In the genomic region with DNA sequence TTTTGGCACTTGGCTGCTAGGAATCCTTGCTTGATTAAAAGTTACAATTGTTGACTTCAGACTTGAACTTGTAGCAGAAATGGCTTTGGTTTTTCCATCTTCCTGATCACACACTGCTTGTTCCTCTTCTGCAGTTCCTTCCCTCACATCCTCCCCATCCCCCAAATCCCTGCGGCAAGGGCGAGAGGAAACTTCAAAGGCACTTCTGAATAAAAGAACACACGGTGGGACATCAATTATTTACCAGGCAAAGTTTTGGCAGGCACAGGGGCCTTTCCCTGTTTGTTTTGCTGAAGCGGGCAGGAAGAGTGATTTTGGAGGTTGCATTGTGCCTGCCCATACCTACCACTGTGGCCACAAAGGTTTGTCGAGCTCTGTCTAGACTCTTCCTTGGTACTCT, we compare ENCODE assay signal across 21 cellular contexts.
"Had no signal": no experiment of that assay in that cellular context is flagged by ENCODE, and none has a peak within 500 bp of the region (broad histone marks: within the 10 kb centered on the region; RNA-seq: fewer than 3 reads in every experiment).

No MANE protein-coding gene starts in this region.

- H3K9me3 Mint-ChIP-seq: activated CD4-positive, alpha-beta memory T cell treated with anti-CD3 and anti-CD28 coated beads for 36 hours; activated naive CD4-positive, alpha-beta T cell treated with anti-CD3 and anti-CD28 coated beads, Interleukin-2, amount 10 ng/mL, durations not matched to agents 7 days and 5 days; dendritic cell treated with granulocyte-macrophage colony-stimulating factor and Interleukin-4, amounts not matched to agents 40 ng/mL and 50 ng/mL, for 4 days; T-helper 2 cell treated with Interferon-gamma antibody and Interleukin-4, amounts not matched to agents 5 μg/mL and 100 μg/mL, for 36 hours had no signal

- DNase-seq: activated CD4-positive, alpha-beta memory T cell treated with anti-CD3 and anti-CD28 coated beads for 36 hours; activated CD8-positive, alpha-beta memory T cell treated with anti-CD3 and anti-CD28 coated beads, Interleukin-2, amount 10 ng/mL, durations not matched to agents 7 days and 5 days; activated naive CD4-positive, alpha-beta T cell treated with anti-CD3 and anti-CD28 coated beads, Interleukin-2, amount 10 ng/mL, durations not matched to agents 7 days and 5 days; activated T-cell treated with anti-CD3 and anti-CD28 coated beads, Interleukin-2, amount 50 U/mL, for 1 hour; effector memory CD8-positive, alpha-beta T cell; foreskin melanocyte; head of caudate nucleus; left colon; mucosa of descending colon; naive thymus-derived CD8-positive, alpha-beta T cell; nucleus accumbens; posterior cingulate gyrus; stimulated activated CD4-positive, alpha-beta T cell treated with anti-CD3 and anti-CD28 coated beads, Interleukin-15, amount 100 ng/mL, for 24 hours; stimulated activated CD4-positive, alpha-beta T cell treated with anti-CD3 and anti-CD28 coated beads, Interleukin-4, amount 100 ng/mL, for 1 hour; stimulated activated naive CD4-positive, alpha-beta T cell treated with Interleukin-2 at 50 U/mL for 16 hours had no signal

- H3K4me1 ChIP-seq: ascending aorta, breast epithelium, tibial nerve had no signal

- H3K4me3 Mint-ChIP-seq: activated CD4-positive, alpha-beta memory T cell treated with anti-CD3 and anti-CD28 coated beads for 36 hours; activated CD8-positive, alpha-beta memory T cell treated with anti-CD3 and anti-CD28 coated beads, Interleukin-2, amount 10 ng/mL, durations not matched to agents 7 days and 5 days; activated naive CD4-positive, alpha-beta T cell treated with anti-CD3 and anti-CD28 coated beads, Interleukin-2, amount 10 ng/mL, durations not matched to agents 7 days and 5 days; dendritic cell treated with granulocyte-macrophage colony-stimulating factor and Interleukin-4, amounts not matched to agents 40 ng/mL and 50 ng/mL, for 4 days; effector memory CD8-positive, alpha-beta T cell; naive thymus-derived CD8-positive, alpha-beta T cell; T-helper 2 cell treated with Interferon-gamma antibody and Interleukin-4, amounts not matched to agents 5 μg/mL and 100 μg/mL, for 36 hours had no signal

- H3K27ac Mint-ChIP-seq: activated CD4-positive, alpha-beta memory T cell treated with anti-CD3 and anti-CD28 coated beads for 36 hours; activated CD8-positive, alpha-beta memory T cell treated with anti-CD3 and anti-CD28 coated beads, Interleukin-2, amount 10 ng/mL, durations not matched to agents 7 days and 5 days; activated naive CD4-positive, alpha-beta T cell treated with anti-CD3 and anti-CD28 coated beads, Interleukin-2, amount 10 ng/mL, durations not matched to agents 7 days and 5 days; dendritic cell treated with granulocyte-macrophage colony-stimulating factor and Interleukin-4, amounts not matched to agents 40 ng/mL and 50 ng/mL, for 4 days; effector memory CD8-positive, alpha-beta T cell; naive thymus-derived CD8-positive, alpha-beta T cell; T-helper 2 cell treated with Interferon-gamma antibody and Interleukin-4, amounts not matched to agents 5 μg/mL and 100 μg/mL, for 36 hours had no signal

- H3K27me3 ChIP-seq: ascending aorta, breast epithelium, tibial nerve had no signal

- H3K4me1 Mint-ChIP-seq: activated CD8-positive, alpha-beta memory T cell treated with anti-CD3 and anti-CD28 coated beads, Interleukin-2, amount 10 ng/mL, durations not matched to agents 7 days and 5 days; activated naive CD4-positive, alpha-beta T cell treated with anti-CD3 and anti-CD28 coated beads, Interleukin-2, amount 10 ng/mL, durations not matched to agents 7 days and 5 days had no signal

- H3K27me3 Mint-ChIP-seq: activated CD8-positive, alpha-beta memory T cell treated with anti-CD3 and anti-CD28 coated beads, Interleukin-2, amount 10 ng/mL, durations not matched to agents 7 days and 5 days; activated naive CD4-positive, alpha-beta T cell treated with anti-CD3 and anti-CD28 coated beads, Interleukin-2, amount 10 ng/mL, durations not matched to agents 7 days and 5 days; dendritic cell treated with granulocyte-macrophage colony-stimulating factor and Interleukin-4, amounts not matched to agents 40 ng/mL and 50 ng/mL, for 4 days had no signal

- H3K9me3 ChIP-seq: ascending aorta, breast epithelium, mucosa of descending colon, tibial nerve had no signal

- H3K36me3 Mint-ChIP-seq: activated CD4-positive, alpha-beta memory T cell treated with anti-CD3 and anti-CD28 coated beads for 36 hours; activated CD8-positive, alpha-beta memory T cell treated with anti-CD3 and anti-CD28 coated beads, Interleukin-2, amount 10 ng/mL, durations not matched to agents 7 days and 5 days; activated naive CD4-positive, alpha-beta T cell treated with anti-CD3 and anti-CD28 coated beads, Interleukin-2, amount 10 ng/mL, durations not matched to agents 7 days and 5 days; naive thymus-derived CD8-positive, alpha-beta T cell had no signal

- H3K4me3 ChIP-seq: ascending aorta, breast epithelium, mucosa of descending colon, tibial nerve had no signal

- ATAC-seq: activated CD8-positive, alpha-beta memory T cell treated with anti-CD3 and anti-CD28 coated beads, Interleukin-2, amount 10 ng/mL, durations not matched to agents 7 days and 5 days; effector memory CD8-positive, alpha-beta T cell; left colon; mucosa of descending colon; naive thymus-derived CD8-positive, alpha-beta T cell had no signal

- H3K36me3 ChIP-seq: ascending aorta, breast epithelium, tibial nerve had no signal

- H3K27ac ChIP-seq: ascending aorta, breast epithelium, epithelial cell of prostate, tibial nerve had no signal
